ENCODE assay signal across 17 cellular contexts in the genomic region with DNA sequence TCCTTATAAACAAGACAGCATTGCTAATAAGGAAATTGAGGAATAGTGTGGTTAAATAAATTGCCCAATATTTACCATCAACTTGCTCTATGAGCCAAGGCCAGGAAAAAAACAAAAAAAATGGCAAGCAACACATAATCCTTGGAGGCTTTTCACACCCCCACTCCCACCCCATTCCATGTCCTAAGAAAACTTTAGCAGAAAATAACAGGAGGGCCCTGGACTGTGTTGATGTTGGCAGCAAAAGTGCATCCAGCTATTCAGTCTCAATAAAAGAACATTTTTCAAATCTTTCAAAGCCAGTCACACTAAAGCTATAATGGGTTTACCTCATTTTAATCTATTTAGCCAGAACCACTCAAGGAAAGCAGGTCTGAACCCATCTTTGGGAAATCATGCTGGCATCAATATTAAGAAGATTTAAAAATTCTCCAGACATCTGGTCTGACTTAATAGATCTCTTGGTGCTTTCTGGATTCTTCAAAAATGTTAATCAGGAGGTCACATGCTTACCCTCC. TPM values are rescaled to one million over a fixed set of nuclear protein-coding genes. Genes with fewer than 3 reads are reported as not detected.
A peak's percentile ranks its signal among the peaks of the same experiment; 100 is the strongest.
DNase-seq lines count a peak whose midpoint lies in the region; ATAC-seq and TF ChIP-seq lines count a peak whose summit lies in the region.
"Had no signal": no experiment of that assay in that cellular context is flagged by ENCODE, and none has a peak within 500 bp of the region (broad histone marks: within the 10 kb centered on the region; RNA-seq: fewer than 3 reads in every experiment).

No MANE protein-coding gene starts in this region.

- TF ChIP-seq CTCF in glutamatergic neuron (IDR thresholded peaks at IDR 0.05; ENCODE audit: partially characterized antibody, unreplicated experiment) (no peak), thyroid gland (IDR thresholded peaks at IDR 0.05) (no peak), RWPE1 (conservative IDR thresholded peaks at IDR 0.05; ENCODE audit: low read depth) (no peak)

- H3K4me3 Mint-ChIP-seq in glutamatergic neuron (ENCODE audit: unreplicated experiment), result no peak overlapping the region
- H3K4me3 Mint-ChIP-seq: activated T-cell treated with anti-CD3 and anti-CD28 coated beads, Interleukin-2, amount 50 U/mL, for 4 hours had no signal

- H3K9ac ChIP-seq in SK-N-MC (ENCODE audit: insufficient read length), result no peak overlapping the region

- peak overlapping the region; percentile 95 for H3K27ac Mint-ChIP-seq in glutamatergic neuron (ENCODE audit: unreplicated experiment)

- intact Hi-C loops in thyroid gland (cut with DNase I), result no loop called here

- no peak for TF ChIP-seq POLR2A in thyroid gland (IDR thresholded peaks at IDR 0.05)

- peaks cover 3 to 5% of the 10 kb centered on the region in 2 donors for H3K4me1 ChIP-seq in thyroid gland
- H3K4me1 ChIP-seq: A549 had no signal

- H3K36me3 Mint-ChIP-seq in glutamatergic neuron (ENCODE audit: unreplicated experiment), result peaks cover 4% of the 10 kb centered on the region

- peaks cover 10% of the 10 kb centered on the region for H3K4me1 Mint-ChIP-seq in glutamatergic neuron (ENCODE audit: low read depth, unreplicated experiment)

- H3K27me3 Mint-ChIP-seq in glutamatergic neuron (ENCODE audit: unreplicated experiment), result peaks cover 3% of the 10 kb centered on the region

- DNase-seq in SIG-M5 treated with dmso at 0.1 percent for 504 hours (lab: John Stamatoyannopoulos, UW; ENCODE audit: unreplicated experiment), result peak; percentile 40
- DNase-seq in SIG-M5 (lab: John Stamatoyannopoulos, UW), result no peak
- no peak for DNase-seq in SK-N-MC (ENCODE audit: low read depth, low spot score)
- DNase-seq in glutamatergic neuron, result no peak
- DNase-seq in thyroid gland, result peak; percentile 6
- no peak for DNase-seq in SW 1271 (lab: John Stamatoyannopoulos, UW)
- DNase-seq in RWPE1 (ENCODE audit: low spot score), result no peak
- DNase-seq: activated T-cell treated with anti-CD3 and anti-CD28 coated beads, Interleukin-2, amount 50 U/mL, for 4 hours; brain microvascular endothelial cell; erythroblast; Karpas-422; NCI-H226; occipital lobe; stimulated activated naive CD8-positive, alpha-beta T cell treated with anti-CD3 and anti-CD28 coated beads, Interleukin-15, Interleukin-2, amounts not matched to agents 100 U/mL and 50 U/mL, for 24 hours had no signal

- no peaks in the 10 kb centered on the region for H3K27me3 ChIP-seq in thyroid gland
- H3K27me3 ChIP-seq: brain microvascular endothelial cell had no signal

- POLR2A ChIA-PET in RWPE1 (lab: Yijun Ruan, JAX; ENCODE audit: low non-redundant PET), result no interaction called here

- H3K27ac ChIP-seq in SK-N-MC (0 out of 2 replicates have a peak overlapping the region, but pooled peaks have one; percentile 27), thyroid gland (no peak overlapping the region), RWPE1 (no peak overlapping the region)
- H3K27ac ChIP-seq: A549, brain microvascular endothelial cell had no signal

- no peak overlapping the region for H3K4me3 ChIP-seq in SK-N-MC
- no peak overlapping the region for H3K4me3 ChIP-seq in thyroid gland (replicated peaks in 1 of 3)
- H3K4me3 ChIP-seq: A549 had no signal

- H3K9me3 Mint-ChIP-seq in glutamatergic neuron (ENCODE audit: unreplicated experiment), result peaks cover 4% of the 10 kb centered on the region

- ATAC-seq in HG02885 (IDR thresholded peaks at IDR 0.05; ENCODE audit: poor library complexity, unreplicated experiment), result no peak
- ATAC-seq: A549, HCT116 had no signal

- CTCF ChIA-PET in RWPE1 (lab: Yijun Ruan, JAX), result no interaction called here

- no peaks in the 10 kb centered on the region for H3K9me3 ChIP-seq in SK-N-MC (ENCODE audit: low read depth, low read length)
- no peaks in the 10 kb centered on the region for H3K9me3 ChIP-seq in thyroid gland
- H3K9me3 ChIP-seq: A549 had no signal

- H3K36me3 ChIP-seq in SK-N-MC (ENCODE audit: insufficient read depth, low read length) (no peaks in the 10 kb centered on the region), thyroid gland (no peaks in the 10 kb centered on the region)
- H3K36me3 ChIP-seq: brain microvascular endothelial cell had no signal

RNA-seq across cellular contexts. Expression of a gene that starts 34.6 kb away (rescaled TPM):
- total RNA-seq in glutamatergic neuron (ENCODE audit: unreplicated experiment), result 2.5 TPM
- 10 to 100 TPM; 19.4 to 86.9 (median 33.9) TPM for total RNA-seq in thyroid gland

Comparison
In these comparisons a context has a peak if more than half of its experiments do, and no peak if none do; other contexts are left out.
1. DNase-seq: peak in SIG-M5 treated with dmso at 0.1 percent for 504 hours (single experiment) and thyroid gland (2 of 2); none in SIG-M5 (single experiment), SK-N-MC (single experiment), glutamatergic neuron (single experiment), SW 1271 (0 of 2) and RWPE1 (single experiment).